In genomic region chr1:91148641-91149069, GRCh38 we compare ENCODE assay signal across 15 cellular contexts.
DNase-seq lines count a peak whose midpoint lies in the region; ATAC-seq and TF ChIP-seq lines count a peak whose summit lies in the region.
"Had no signal": no experiment of that assay in that cellular context is flagged by ENCODE, and none has a peak within 500 bp of the region (broad histone marks: within the 10 kb centered on the region; RNA-seq: fewer than 3 reads in every experiment).

No MANE protein-coding gene starts in this region.

- no peaks in the 10 kb centered on the region for H3K27me3 ChIP-seq in KMS-11 (ENCODE audit: insufficient read depth, low read depth)
- H3K27me3 ChIP-seq: spleen had no signal

- peak overlapping the region; percentile 9; the same call in 1 of the 2 replicates for H3K4me2 ChIP-seq in KMS-11

- peak; percentile 88 for ATAC-seq in mucosa of descending colon
- no peak for ATAC-seq in GM18519 (IDR thresholded peaks at IDR 0.05; ENCODE audit: low FRiP score, unreplicated experiment)
- no peak for ATAC-seq in HG02970 (IDR thresholded peaks at IDR 0.05; ENCODE audit: low FRiP score, unreplicated experiment)
- ATAC-seq: T-helper 17 cell had no signal

- H3K4me3 ChIP-seq in KMS-11 (IDR thresholded peaks at IDR 0.05; ENCODE audit: insufficient read depth, low read depth, low read length): no peak overlapping the region
- H3K4me3 ChIP-seq in mucosa of descending colon: no peak overlapping the region
- H3K4me3 ChIP-seq: spleen had no signal

- no peak overlapping the region for H3K9ac ChIP-seq in KMS-11

- DNase-seq in DMS53 (lab: John Stamatoyannopoulos, UW): peak; percentile 43
- no peak for DNase-seq in DMS53 treated with DMSO at 0.1 percent for 48 hours (lab: John Stamatoyannopoulos, UW; ENCODE audit: unreplicated experiment)
- DNase-seq in SK-MEL-5 (ENCODE audit: low read depth, low spot score): peak; percentile 61
- peak in 1 of 3 donors; percentile 48 for DNase-seq in mucosa of descending colon
- no peak for DNase-seq in NCI-H524 (lab: John Stamatoyannopoulos, UW)
- DNase-seq: activated CD4-positive, alpha-beta T cell treated with anti-CD3 and anti-CD28 coated beads, Interleukin-2, amount 10 ng/mL, durations not matched to agents 24 days and 14 days; left cardiac atrium; MM.1S; nephron progenitor cell; spleen; T-helper 17 cell had no signal

- H3K79me2 ChIP-seq in KMS-11 (ENCODE audit: insufficient read depth, low read depth): no peaks in the 10 kb centered on the region

- intact Hi-C loops in mucosa of descending colon (cut with DNase I, micrococcal nuclease): no loop called here

- peak overlapping the region; percentile 30; the same call in 1 of the 2 replicates for H2AFZ ChIP-seq in KMS-11 (ENCODE audit: low read depth)

- H3K4me1 ChIP-seq in KMS-11 (ENCODE audit: low read depth, poor library complexity, severe bottlenecking): peaks cover 23% of the 10 kb centered on the region
- H3K4me1 ChIP-seq in mucosa of descending colon (ENCODE audit: low read depth): peaks cover 7% of the 10 kb centered on the region
- H3K4me1 ChIP-seq: spleen had no signal

- H3K27ac ChIP-seq in KMS-11: no peak overlapping the region
- H3K27ac ChIP-seq: 22Rv1, spleen had no signal

- H3K36me3 ChIP-seq in KMS-11 (ENCODE audit: insufficient read depth) (no peaks in the 10 kb centered on the region), mucosa of descending colon (ENCODE audit: low read depth) (no peaks in the 10 kb centered on the region)
- H3K36me3 ChIP-seq: spleen had no signal

- in situ Hi-C loops in SK-MEL-5 (cut with HindIII; ENCODE audit: low pct_unique_long_range_greater_than_20kb, low sequenced_read_pairs): no loop called here

- H4K20me1 ChIP-seq in KMS-11 (ENCODE audit: insufficient read depth): no peaks in the 10 kb centered on the region

- no peaks in the 10 kb centered on the region for H3K9me3 ChIP-seq in mucosa of descending colon
- H3K9me3 ChIP-seq: spleen had no signal

- TF ChIP-seq CTCF in KMS-11 (conservative IDR thresholded peaks at IDR 0.05; ENCODE audit: low read depth, low read length) (no peak), mucosa of descending colon (IDR thresholded peaks at IDR 0.05) (no peak)

Comparison
In these comparisons a context has a peak if more than half of its experiments do, and no peak if none do; other contexts are left out.
1. DNase-seq: peak in DMS53 (single experiment) and SK-MEL-5 (single experiment); none in DMS53 treated with DMSO at 0.1 percent for 48 hours (single experiment) and NCI-H524 (0 of 2).